8 cellular contexts compared by ENCODE assay signal in genomic region chr12:29073631-29074239, GRCh38.
A peak's percentile ranks its signal among the peaks of the same experiment; 100 is the strongest.
DNase-seq lines count a peak whose midpoint lies in the region; TF ChIP-seq lines count a peak whose summit lies in the region.

No MANE protein-coding gene starts in this region.

- H3K4me3 ChIP-seq in HFF-Myc (replicated peaks; ENCODE audit: low read depth, low read length), result no peak overlapping the region
- no peak overlapping the region for H3K4me3 ChIP-seq in foreskin fibroblast (ENCODE audit: low read depth in 1 of 2, low read length in 2 of 2)
- H3K4me3 ChIP-seq in prostate gland, result no peak overlapping the region

- H3K27ac ChIP-seq in 22Rv1 (no peak overlapping the region), prostate gland (no peak overlapping the region)

- no peaks in the 10 kb centered on the region for H3K27me3 ChIP-seq in prostate gland (replicated peaks; ENCODE audit: insufficient read depth)

- no peaks in the 10 kb centered on the region for H3K4me1 ChIP-seq in prostate gland (replicated peaks)

- intact Hi-C loops in prostate gland (cut with DNase I), result no loop called here

- H3K36me3 ChIP-seq in prostate gland, result no peaks in the 10 kb centered on the region

- H3K9me3 ChIP-seq in prostate gland, result no peaks in the 10 kb centered on the region

- peak; percentile 1 for DNase-seq in GDM1 (lab: John Stamatoyannopoulos, UW)
- peak; percentile 44 for DNase-seq in HFF-Myc (ENCODE audit: extremely low read depth, low read depth)
- DNase-seq in NAMALWA (ENCODE audit: low spot score), result peak; percentile 64
- peak; percentile 74 for DNase-seq in SW480 (ENCODE audit: low spot score)
- peak; percentile 44 to 78 for DNase-seq in foreskin fibroblast
- DNase-seq in prostate gland (ENCODE audit: low spot score), result peak; percentile 6
- DNase-seq in T-helper 9 cell, result no peak

- no peak for TF ChIP-seq POLR2A in prostate gland (IDR thresholded peaks at IDR 0.05)

- 32% methylated on average over 3 of the region's 3 CpGs for WGBS in prostate gland

- peak; percentile 90 for TF ChIP-seq CTCF in 22Rv1 (IDR thresholded peaks at IDR 0.05)
- TF ChIP-seq CTCF in HFF-Myc (IDR thresholded peaks at IDR 0.05; ENCODE audit: low read depth, low read length, missing control alignments), result peak; percentile 59
- TF ChIP-seq CTCF in foreskin fibroblast (IDR thresholded peaks at IDR 0.05; ENCODE audit: low read depth, low read length), result peak; percentile 63
- peak; percentile 50 to 66 (median 62) for TF ChIP-seq CTCF in prostate gland (IDR thresholded peaks at IDR 0.05)
